8 cellular contexts compared by ENCODE assay signal in the genomic region with DNA sequence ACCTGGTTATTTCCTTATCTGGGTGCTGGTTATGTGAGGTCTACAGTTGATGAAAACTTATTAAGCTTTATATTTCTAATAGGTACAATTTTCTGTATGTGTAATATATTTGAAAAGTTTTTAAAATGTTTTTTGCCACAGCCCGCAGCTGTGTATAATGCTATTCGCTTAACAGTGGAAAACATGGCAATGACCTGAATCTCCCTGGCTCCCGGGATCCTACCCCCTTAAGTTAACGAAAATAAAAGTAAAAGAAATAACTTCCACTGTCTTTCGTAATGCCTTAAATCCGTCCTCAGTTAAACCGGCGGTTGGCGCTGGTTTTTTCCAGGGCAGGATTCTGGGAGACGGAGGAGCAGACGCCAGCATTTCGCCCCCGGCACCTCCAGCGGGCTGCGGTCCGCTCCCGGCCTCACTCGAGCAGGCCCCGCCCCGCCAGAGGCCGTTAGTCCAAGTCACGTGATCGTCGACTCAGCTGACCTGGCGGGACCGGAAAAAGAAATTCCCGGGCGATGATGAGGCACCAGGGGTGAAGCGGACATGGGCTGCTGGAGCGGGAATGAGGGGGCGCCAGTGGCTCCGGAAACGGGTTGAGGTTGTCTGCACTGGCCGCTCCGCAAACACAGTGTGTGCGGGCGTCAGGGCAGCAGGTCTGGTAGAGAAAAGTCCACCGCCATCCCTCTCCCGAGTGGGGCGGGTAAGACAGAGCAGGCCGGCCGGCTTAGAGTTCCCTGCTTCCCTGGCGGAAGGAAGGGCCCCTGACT. TPM values are rescaled to one million over a fixed set of nuclear protein-coding genes. Genes with fewer than 3 reads are reported as not detected.
DNase-seq lines count a peak whose midpoint lies in the region; ATAC-seq and TF ChIP-seq lines count a peak whose summit lies in the region.
"Not testable (repeated sequence)": the region's sequence is repeated elsewhere in the genome, so short reads cannot be mapped to it uniquely, and the experiment has no call there.

No MANE protein-coding gene starts in this region.

- ATAC-seq in HG02870 (IDR thresholded peaks at IDR 0.05; ENCODE audit: unreplicated experiment) = peak; percentile 72
- ATAC-seq in activated T-cell treated with anti-CD3 and anti-CD28 coated beads, Interleukin-2, amount 50 U/mL, for 4 hours = peak; percentile 67 to 76

- in situ Hi-C loops in G401 (cut with HindIII; ENCODE audit: low sequenced_read_pairs) = not testable (repeated sequence)

- not testable (repeated sequence) for H3K4me3 ChIP-seq in effector memory CD4-positive, alpha-beta T cell (ENCODE audit: insufficient read depth, low read depth, low read length, poor library complexity, severe bottlenecking)
- peak overlapping the region; percentile 25 for H3K4me3 ChIP-seq in kidney epithelial cell (ENCODE audit: low read depth, low read length)
- peak overlapping the region; percentile 27 for H3K4me3 ChIP-seq in rectal smooth muscle tissue (ENCODE audit: low read length)

- not testable (repeated sequence) for H3K4me1 Mint-ChIP-seq in activated T-cell treated with anti-CD3 and anti-CD28 coated beads, Interleukin-2, amount 50 U/mL, for 4 hours (ENCODE audit: low read depth)

- not testable (repeated sequence) for H3K9ac ChIP-seq in rectal smooth muscle tissue (ENCODE audit: low read length)

- H3K4me3 Mint-ChIP-seq in activated T-cell treated with anti-CD3 and anti-CD28 coated beads, Interleukin-2, amount 50 U/mL, for 4 hours = peak overlapping the region; percentile 22

- H3K27ac ChIP-seq in effector memory CD4-positive, alpha-beta T cell (ENCODE audit: insufficient read depth, low read length, poor library complexity, severe bottlenecking); rectal smooth muscle tissue (ENCODE audit: low read depth, low read length): not testable (repeated sequence)

- not testable (repeated sequence) for H3K9me3 ChIP-seq in effector memory CD4-positive, alpha-beta T cell (ENCODE audit: control insufficient read depth, low read length)

- not testable (repeated sequence) for H3K36me3 Mint-ChIP-seq in activated T-cell treated with anti-CD3 and anti-CD28 coated beads, Interleukin-2, amount 50 U/mL, for 4 hours (ENCODE audit: insufficient read depth)

- not testable (repeated sequence) for TF ChIP-seq CTCF in kidney epithelial cell (IDR thresholded peaks at IDR 0.05; ENCODE audit: insufficient read depth, low read length, poor library complexity, severe bottlenecking)

- H3K27me3 Mint-ChIP-seq in activated T-cell treated with anti-CD3 and anti-CD28 coated beads, Interleukin-2, amount 50 U/mL, for 4 hours (ENCODE audit: low read depth) = not testable (repeated sequence)

- not testable (repeated sequence) for H3K36me3 ChIP-seq in effector memory CD4-positive, alpha-beta T cell (ENCODE audit: control insufficient read depth, insufficient read depth, low read length); kidney epithelial cell (ENCODE audit: control insufficient read depth, insufficient read depth, low read length); rectal smooth muscle tissue (ENCODE audit: control insufficient read depth, insufficient read depth, low read length)

- not testable (repeated sequence) for H3K4me1 ChIP-seq in effector memory CD4-positive, alpha-beta T cell (ENCODE audit: control insufficient read depth, insufficient read depth, low read length, poor library complexity, severe bottlenecking); rectal smooth muscle tissue (ENCODE audit: control insufficient read depth, insufficient read depth, low read length)

- H3K27me3 ChIP-seq in effector memory CD4-positive, alpha-beta T cell (replicated peaks; ENCODE audit: control insufficient read depth, insufficient read depth, low read length, poor library complexity, severe bottlenecking); kidney epithelial cell (ENCODE audit: control insufficient read depth, insufficient read depth, low read length); rectal smooth muscle tissue (ENCODE audit: control insufficient read depth, insufficient read depth, low read length): not testable (repeated sequence)

- peak; percentile 78 for DNase-seq in G401 (ENCODE audit: low spot score)
- peak; percentile 92 for DNase-seq in RPMI7951 (ENCODE audit: low read depth)
- not testable (repeated sequence) for DNase-seq in activated T-cell treated with anti-CD3 and anti-CD28 coated beads, Interleukin-2, amount 50 U/mL, for 4 hours
- peak; percentile 29 to 56 (median 44) for DNase-seq in effector memory CD4-positive, alpha-beta T cell
- DNase-seq in kidney epithelial cell (ENCODE audit: low read depth) = peak; percentile 34
- DNase-seq in stromal cell of bone marrow (ENCODE audit: low read depth) = peak; percentile 62

- not testable (repeated sequence) for H3K9me3 Mint-ChIP-seq in activated T-cell treated with anti-CD3 and anti-CD28 coated beads, Interleukin-2, amount 50 U/mL, for 4 hours

RNA-seq across cellular contexts. Expression of a gene that starts 17.8 kb away (rescaled TPM):
- not detected in 2 replicates for total RNA-seq in G401 (2014; rRNA removed; shearing (Covaris generic))
- total RNA-seq in RPMI7951 (2014; rRNA removed; shearing (Covaris generic)) = not detected in 2 replicates
- total RNA-seq in activated T-cell treated with anti-CD3 and anti-CD28 coated beads, Interleukin-2, amount 50 U/mL, for 4 hours = not detected
- not detected in 2 replicates for total RNA-seq in kidney epithelial cell

RNA-seq across cellular contexts. Expression of a gene that starts 49.3 kb away (rescaled TPM):
- total RNA-seq in G401 (2014; rRNA removed; shearing (Covaris generic)) = not detected in 2 replicates
- not detected in 2 replicates for total RNA-seq in RPMI7951 (2014; rRNA removed; shearing (Covaris generic))
- under 1 TPM in 2 of 3 donors, not detected in 1; 0.18 to 0.33 TPM for total RNA-seq in activated T-cell treated with anti-CD3 and anti-CD28 coated beads, Interleukin-2, amount 50 U/mL, for 4 hours
- not detected in 2 replicates for total RNA-seq in kidney epithelial cell

RNA-seq across cellular contexts. Expression of a gene that starts 49.3 kb away (rescaled TPM):
- total RNA-seq in G401 (2014; rRNA removed; shearing (Covaris generic)) = 23.4 and 34.5 TPM in 2 replicates
- 24.4 and 26.7 TPM in 2 replicates for total RNA-seq in RPMI7951 (2014; rRNA removed; shearing (Covaris generic))
- 10 to 100 TPM; 12.1 to 16.5 (median 15.0) TPM for total RNA-seq in activated T-cell treated with anti-CD3 and anti-CD28 coated beads, Interleukin-2, amount 50 U/mL, for 4 hours
- total RNA-seq in kidney epithelial cell = 18.8 and 30.7 TPM in 2 replicates
